ENCODE assay signal across 28 cellular contexts in genomic region chr9:124501771-124502320, GRCh38. TPM values are rescaled to one million over a fixed set of nuclear protein-coding genes. Genes with fewer than 3 reads are reported as not detected.
"Had no signal": no experiment of that assay in that cellular context is flagged by ENCODE, and none has a peak within 500 bp of the region (broad histone marks: within the 10 kb centered on the region; RNA-seq: fewer than 3 reads in every experiment).

No MANE protein-coding gene starts in this region.

- ATAC-seq: activated CD8-positive, alpha-beta T cell treated with anti-CD3 and anti-CD28 coated beads, Interleukin-2, amount 10 ng/mL, durations not matched to agents 7 days and 5 days; activated naive CD4-positive, alpha-beta T cell treated with anti-CD3 and anti-CD28 coated beads, Interleukin-2, amount 50 U/mL, for 72 hours; activated naive CD8-positive, alpha-beta T cell treated with anti-CD3 and anti-CD28 coated beads, Interleukin-2, amount 50 U/mL, for 24 hours; K562; T-helper 17 cell; WTC11 had no signal

- H3K4me3 ChIP-seq: K562, Peyer's patch, SJSA1 had no signal

- H3K9me3 ChIP-seq: Peyer's patch, SJSA1 had no signal

- H3K36me3 ChIP-seq: Peyer's patch, SJSA1 had no signal

- FAIRE-seq: astrocyte, K562 had no signal

- DNase-seq: activated CD4-positive, alpha-beta T cell treated with anti-CD3 and anti-CD28 coated beads for 48 hours; activated CD4-positive, alpha-beta T cell treated with anti-CD3 and anti-CD28 coated beads, Interleukin-2, amount 50 U/mL, for 4 hours; activated CD4-positive, CD25-positive, alpha-beta regulatory T cell treated with anti-CD3 and anti-CD28 coated beads, Interleukin-2, amount 50 U/mL, for 72 hours; activated CD8-positive, alpha-beta T cell treated with anti-CD3 and anti-CD28 coated beads, Interleukin-2, amount 10 ng/mL, durations not matched to agents 7 days and 5 days; activated effector memory CD4-positive, alpha-beta T cell treated with Interleukin-2 at 50 U/mL for 16 hours; activated naive CD4-positive, alpha-beta T cell treated with Interleukin-2 at 50 U/mL for 16 hours; activated naive CD8-positive, alpha-beta T cell treated with anti-CD3 and anti-CD28 coated beads, Interleukin-2, amount 50 U/mL, for 24 hours; activated T-cell treated with anti-CD3 and anti-CD28 coated beads, Interleukin-2, amount 50 U/mL, for 24 hours; amygdala; Karpas-422; MM.1S; NCI-H1105; NCI-H1436 treated with DMSO at 0.1 percent for 48 hours; NCI-H187; NCI-H2081; NCI-H510A treated with DMSO at 0.1 percent for 48 hours; NCI-H748 treated with DMSO at 0.1 percent for 48 hours; Peyer's patch; SHP77; T-helper 17 cell; T-helper 9 cell had no signal

- H3K27ac ChIP-seq: Peyer's patch, RWPE1, SJSA1 had no signal

RNA-seq across cellular contexts. Expression of gene NR5A1, which starts 5.4 kb away (rescaled TPM):
- total RNA-seq: activated CD8-positive, alpha-beta T cell treated with anti-CD3 and anti-CD28 coated beads, Interleukin-2, amount 10 ng/mL, durations not matched to agents 7 days and 5 days; activated naive CD4-positive, alpha-beta T cell treated with anti-CD3 and anti-CD28 coated beads, Interleukin-2, amount 50 U/mL, for 72 hours; activated T-helper 1 cell treated with anti-CD3 and anti-CD28 coated beads, Interleukin-12 subunit alpha, Interleukin-12 subunit beta, Interleukin-2, Interleukin-4 antibody, amounts not matched to agents 30 ng/mL and 10 ng/mL and 1 ng/mL, durations not matched to agents 14 hours and 24 hours and 36 hours; astrocyte; SJSA1; T-helper 17 cell had no signal

RNA-seq across cellular contexts. Expression of gene ADGRD2, which starts 51.6 kb away (rescaled TPM):
- total RNA-seq: activated CD8-positive, alpha-beta T cell treated with anti-CD3 and anti-CD28 coated beads, Interleukin-2, amount 10 ng/mL, durations not matched to agents 7 days and 5 days; activated naive CD4-positive, alpha-beta T cell treated with anti-CD3 and anti-CD28 coated beads, Interleukin-2, amount 50 U/mL, for 72 hours; activated T-helper 1 cell treated with anti-CD3 and anti-CD28 coated beads, Interleukin-12 subunit alpha, Interleukin-12 subunit beta, Interleukin-2, Interleukin-4 antibody, amounts not matched to agents 30 ng/mL and 10 ng/mL and 1 ng/mL, durations not matched to agents 14 hours and 24 hours and 36 hours; astrocyte; K562; Peyer's patch; SJSA1; T-helper 17 cell had no signal
- polyA plus RNA-seq: K562 had no signal
